Comparison of ENCODE assay signal across 8 cellular contexts in the genomic region with DNA sequence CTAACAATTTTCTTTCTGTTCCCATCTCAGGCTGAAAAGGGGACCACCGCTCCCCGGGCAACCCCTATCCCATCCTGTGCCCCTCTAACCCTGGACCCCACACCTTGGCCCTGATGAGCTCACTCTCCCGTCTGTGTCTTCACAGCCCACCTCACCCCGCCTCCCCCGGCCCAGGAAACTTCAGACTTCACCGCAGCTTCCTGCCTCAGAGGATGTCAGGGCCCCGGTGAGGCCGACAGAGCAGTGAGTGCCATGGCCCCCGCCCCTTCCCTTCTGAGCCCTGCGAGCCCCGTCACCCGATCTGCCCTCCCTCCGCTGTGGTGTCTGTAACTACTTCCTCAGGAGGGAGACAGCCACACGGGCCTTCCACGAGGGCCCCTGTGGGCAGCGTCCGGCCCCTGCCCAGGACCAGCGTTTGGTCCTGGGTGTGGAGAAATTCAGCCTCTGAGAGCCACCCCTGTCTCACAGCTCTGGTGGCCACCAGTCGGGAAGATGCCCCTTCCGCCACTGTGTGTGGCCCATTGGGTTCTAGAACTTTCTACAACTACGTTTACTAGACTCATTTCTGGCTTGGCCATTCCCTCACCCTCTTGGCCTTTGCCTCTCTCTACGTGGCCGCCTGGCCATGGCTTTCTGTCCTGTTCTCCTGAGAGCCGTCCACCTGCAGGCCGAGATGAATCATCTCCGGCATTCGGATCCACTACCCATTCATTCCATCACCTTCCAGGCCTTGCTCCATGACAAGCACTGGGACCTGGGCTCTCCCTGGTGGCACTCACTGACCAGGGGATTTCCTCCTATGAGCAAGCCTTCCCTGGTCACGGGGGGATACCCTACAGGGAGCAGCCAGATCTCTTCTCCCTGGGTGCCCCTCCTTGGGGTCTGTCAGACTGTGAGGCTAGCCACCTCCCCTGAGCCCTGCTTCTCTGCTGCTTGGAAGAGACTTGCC. TPM values are rescaled to one million over a fixed set of nuclear protein-coding genes. Genes with fewer than 3 reads are reported as not detected.
A peak's percentile ranks its signal among the peaks of the same experiment; 100 is the strongest.
DNase-seq lines count a peak whose midpoint lies in the region; ATAC-seq and TF ChIP-seq lines count a peak whose summit lies in the region.

No MANE protein-coding gene starts in this region.

- H3K36me3 ChIP-seq in trophoblast cell (ENCODE audit: control insufficient read depth in 1 of 2, insufficient read depth in 2 of 2, low read length in 2 of 2), result peaks cover under 1 to 1% of the 10 kb centered on the region in 2 experiments
- no peaks in the 10 kb centered on the region for H3K36me3 ChIP-seq in vagina
- no peaks in the 10 kb centered on the region for H3K36me3 ChIP-seq in hepatocyte (replicated peaks; ENCODE audit: insufficient read depth, low read depth)

- H3K4me1 ChIP-seq in trophoblast cell (ENCODE audit: control insufficient read depth in 1 of 2, insufficient read depth in 2 of 2, low read length in 2 of 2) (peaks cover 25 to 28% of the 10 kb centered on the region in 2 experiments), vagina (peaks cover 43% of the 10 kb centered on the region), hepatocyte (ENCODE audit: insufficient read depth) (peaks cover 6% of the 10 kb centered on the region)

- H3K23ac ChIP-seq in trophoblast cell (ENCODE audit: low read length), result no peak overlapping the region

- no peak for TF ChIP-seq CTCF in vagina (IDR thresholded peaks at IDR 0.05)
- TF ChIP-seq CTCF in hepatocyte (IDR thresholded peaks at IDR 0.05; ENCODE audit: poor library complexity), result no peak

- no peaks in the 10 kb centered on the region for H3K27me3 ChIP-seq in trophoblast cell (ENCODE audit: insufficient read depth, low read length)
- H3K27me3 ChIP-seq in vagina, result no peaks in the 10 kb centered on the region
- H3K27me3 ChIP-seq in hepatocyte, result no peaks in the 10 kb centered on the region

- H3K27ac ChIP-seq in trophoblast cell (ENCODE audit: low read depth, low read length) (no peak overlapping the region), vagina (peak overlapping the region; percentile 60), hepatocyte (no peak overlapping the region)

- peaks cover 2% of the 10 kb centered on the region for H3K79me2 ChIP-seq in trophoblast cell (ENCODE audit: control insufficient read depth, insufficient read depth, low read length, poor library complexity)
- peaks cover 42% of the 10 kb centered on the region for H3K79me2 ChIP-seq in hepatocyte

- H3K18ac ChIP-seq in trophoblast cell (ENCODE audit: low read length), result no peak overlapping the region

- no peak overlapping the region for H4K91ac ChIP-seq in trophoblast cell (ENCODE audit: low read depth, low read length)

- H2AFZ ChIP-seq in trophoblast cell (ENCODE audit: insufficient read depth, low read length, poor library complexity) (no peak overlapping the region), hepatocyte (no peak overlapping the region)

- no peaks in the 10 kb centered on the region for H4K20me1 ChIP-seq in hepatocyte (ENCODE audit: insufficient read depth, poor library complexity, severe bottlenecking)

- ATAC-seq in HG03432 (IDR thresholded peaks at IDR 0.05; ENCODE audit: unreplicated experiment), result peak; percentile 50

- peaks cover 3% of the 10 kb centered on the region for H3K9me3 ChIP-seq in trophoblast cell (ENCODE audit: insufficient read depth, low read depth, low read length)
- no peaks in the 10 kb centered on the region for H3K9me3 ChIP-seq in vagina
- H3K9me3 ChIP-seq in hepatocyte (ENCODE audit: low read depth), result no peaks in the 10 kb centered on the region

- DNase-seq in GM19238 (ENCODE audit: insufficient read length, low spot score), result peak; percentile 86
- peak; percentile 90 for DNase-seq in activated CD4-positive, CD25-positive, alpha-beta regulatory T cell treated with anti-CD3 and anti-CD28 coated beads, Interleukin-2, amount 50 U/mL, for 16 hours (ENCODE audit: low read depth, low spot score)
- peak; percentile 59 for DNase-seq in dermis blood vessel endothelial cell
- peak; percentile 67 to 71 for DNase-seq in trophoblast cell
- no peak for DNase-seq in vagina (ENCODE audit: extremely low spot score in 2 of 2)
- no peak for DNase-seq in DMS53 (lab: John Stamatoyannopoulos, UW)
- no peak for DNase-seq in hepatocyte (ENCODE audit: low spot score)

- no peak overlapping the region for H2BK5ac ChIP-seq in trophoblast cell (ENCODE audit: low read depth, low read length, poor library complexity)

- no peak overlapping the region for H3K4me2 ChIP-seq in trophoblast cell (ENCODE audit: low read length)
- H3K4me2 ChIP-seq in hepatocyte, result no peak overlapping the region

- no peak overlapping the region for H2AK5ac ChIP-seq in trophoblast cell (ENCODE audit: low read length)

- H4K12ac ChIP-seq in trophoblast cell (ENCODE audit: low read depth, low read length), result peak overlapping the region; percentile 33

- no CpG with 5 or more reads among the region's 28 CpGs for WGBS in trophoblast cell (ENCODE audit: extremely low coverage, insufficient coverage, insufficient read length)
- WGBS in hepatocyte (ENCODE audit: low lambda C conversion rate, missing lambda C conversion rate), result 73% methylated on average over 24 of the region's 28 CpGs

- intact Hi-C loops in vagina (cut with DNase I), result loop anchor here (5.0 kb wide), 1 partner anchor 93 kb away; no protein-coding TSS in a partner anchor

- no peak overlapping the region for H2BK12ac ChIP-seq in trophoblast cell (ENCODE audit: low read length)

- H3K9me2 ChIP-seq in hepatocyte (replicated peaks; ENCODE audit: insufficient read depth), result no peaks in the 10 kb centered on the region

- H3K4me3 ChIP-seq in trophoblast cell (ENCODE audit: low read depth, low read length), result no peak overlapping the region
- no peak overlapping the region for H3K4me3 ChIP-seq in vagina
- H3K4me3 ChIP-seq in hepatocyte, result no peak overlapping the region

- no peak overlapping the region for H3K4ac ChIP-seq in trophoblast cell (ENCODE audit: low read depth, low read length)

- H3K79me1 ChIP-seq in trophoblast cell (ENCODE audit: low read length), result peaks cover 15% of the 10 kb centered on the region

- TF ChIP-seq POLR2A in vagina (IDR thresholded peaks at IDR 0.05), result no peak

- H3K9ac ChIP-seq in trophoblast cell (ENCODE audit: low read length), result no peak overlapping the region

- no peak overlapping the region for H3K14ac ChIP-seq in trophoblast cell (ENCODE audit: low read length)

- no peak overlapping the region for H4K8ac ChIP-seq in trophoblast cell (ENCODE audit: low read depth, low read length)

- H2BK120ac ChIP-seq in trophoblast cell (ENCODE audit: insufficient read depth, low read length, poor library complexity), result no peak overlapping the region

RNA-seq across cellular contexts. Expression of a gene that starts 3.4 kb away (rescaled TPM):
- total RNA-seq in dermis blood vessel endothelial cell, result 6.1 and 6.5 TPM in 2 replicates
- polyA plus RNA-seq in trophoblast cell (2013), result 10.9 and 11.1 TPM in 2 replicates
- 16.5 TPM for total RNA-seq in vagina
- 38.7 and 45.3 TPM in 2 replicates for total RNA-seq in hepatocyte
- polyA plus RNA-seq in hepatocyte, result 40.4 and 43.6 TPM in 2 replicates

RNA-seq across cellular contexts. Expression of a gene that starts 13.7 kb away (rescaled TPM):
- total RNA-seq in dermis blood vessel endothelial cell (2.7 and 6.7 TPM in 2 replicates), vagina (10.6 TPM), hepatocyte (2.7 and 3.8 TPM in 2 replicates)
- polyA plus RNA-seq in trophoblast cell (2013), result 19.3 and 19.5 TPM in 2 replicates
- polyA plus RNA-seq in hepatocyte, result 2.5 and 2.7 TPM in 2 replicates

Comparison
In these comparisons a context has a peak if more than half of its experiments do, and no peak if none do; other contexts are left out.
1. DNase-seq: peak in GM19238 (single experiment), activated CD4-positive, CD25-positive, alpha-beta regulatory T cell treated with anti-CD3 and anti-CD28 coated beads, Interleukin-2, amount 50 U/mL, for 16 hours (single experiment), dermis blood vessel endothelial cell (single experiment) and trophoblast cell (2 of 2); none in vagina (0 of 2), DMS53 (single experiment) and hepatocyte (single experiment).